Comparison of ENCODE assay signal across 22 cellular contexts in genomic region chr13:37443538-37443937, GRCh38.
DNase-seq lines count a peak whose midpoint lies in the region; ATAC-seq and TF ChIP-seq lines count a peak whose summit lies in the region.
"Had no signal": no experiment of that assay in that cellular context is flagged by ENCODE, and none has a peak within 500 bp of the region (broad histone marks: within the 10 kb centered on the region; RNA-seq: fewer than 3 reads in every experiment).

No MANE protein-coding gene starts in this region.

- POLR2A ChIA-PET in CD8-positive, alpha-beta T cell (lab: Charles Lee), result no interaction called here
- POLR2A ChIA-PET in A673 (lab: Charles Lee; ENCODE audit: low non-redundant PET), result no interaction called here

- no peaks in the 10 kb centered on the region for H3K4me1 Mint-ChIP-seq in CD8-positive, alpha-beta T cell (ENCODE audit: low read depth)
- H3K4me1 Mint-ChIP-seq: activated T-helper 17 cell treated with anti-CD3 and anti-CD28 coated beads, Interleukin-2, amount 50 U/mL, for 72 hours; CD8-positive, alpha-beta memory T cell; naive B cell; stimulated activated naive CD8-positive, alpha-beta T cell treated with anti-CD3 and anti-CD28 coated beads, Interleukin-15, amount 100 ng/mL, for 72 hours had no signal

- H3K27me3 Mint-ChIP-seq in CD8-positive, alpha-beta T cell (ENCODE audit: low read depth), result no peaks in the 10 kb centered on the region
- H3K27me3 Mint-ChIP-seq: activated T-helper 17 cell treated with anti-CD3 and anti-CD28 coated beads, Interleukin-2, amount 50 U/mL, for 72 hours; naive B cell; progenitor cell of endocrine pancreas; stimulated activated naive CD8-positive, alpha-beta T cell treated with anti-CD3 and anti-CD28 coated beads, Interleukin-15, amount 100 ng/mL, for 72 hours had no signal

- H3K9me3 Mint-ChIP-seq in CD8-positive, alpha-beta T cell, result peaks cover 14% of the 10 kb centered on the region
- H3K9me3 Mint-ChIP-seq: activated T-helper 17 cell treated with anti-CD3 and anti-CD28 coated beads, Interleukin-2, amount 50 U/mL, for 72 hours had no signal

- peak; percentile 73 for DNase-seq in EL
- DNase-seq in adipocyte (ENCODE audit: low read depth), result peak; percentile 63
- DNase-seq in fibroblast of peridontal ligament (ENCODE audit: extremely low read depth), result peak; percentile 92
- peak; percentile 91 for DNase-seq in skeletal muscle cell (ENCODE audit: low read depth)
- DNase-seq in CD8-positive, alpha-beta T cell, result no peak
- no peak for DNase-seq in A673 (ENCODE audit: low spot score)
- no peak for DNase-seq in MM.1S
- DNase-seq: activated CD8-positive, alpha-beta memory T cell treated with anti-CD3 and anti-CD28 coated beads for 24 hours; amniotic stem cell; CD8-positive, alpha-beta memory T cell; cortex of kidney; left ventricle myocardium superior; naive B cell; NCI-H2107; NCI-H69; PC-9; stimulated activated CD4-positive, alpha-beta T cell treated with anti-CD3 and anti-CD28 coated beads, Interleukin-12 subunit alpha, Interleukin-12 subunit beta, amount 100 ng/mL, for 4 hours; stimulated activated naive CD8-positive, alpha-beta T cell treated with anti-CD3 and anti-CD28 coated beads, Interleukin-15, amount 100 ng/mL, for 72 hours had no signal

- ATAC-seq in CD8-positive, alpha-beta T cell, result no peak
- ATAC-seq: activated T-helper 17 cell treated with anti-CD3 and anti-CD28 coated beads, Interleukin-2, amount 50 U/mL, for 72 hours; esophagus mucosa; GM12878; left ventricle myocardium superior; stimulated activated naive CD8-positive, alpha-beta T cell treated with anti-CD3 and anti-CD28 coated beads, Interleukin-15, amount 100 ng/mL, for 72 hours had no signal

- CTCF ChIA-PET in CD8-positive, alpha-beta T cell (lab: Charles Lee), result no interaction called here
- CTCF ChIA-PET in A673 (lab: Charles Lee), result no interaction called here

- H3K9me3 ChIP-seq in adipocyte (ENCODE audit: control insufficient read depth, low read length) (no peaks in the 10 kb centered on the region), A673 (ENCODE audit: low read depth, low read length, poor library complexity, severe bottlenecking) (no peaks in the 10 kb centered on the region), MM.1S (replicated peaks; ENCODE audit: insufficient read depth, low read length) (no peaks in the 10 kb centered on the region)
- no peaks in the 10 kb centered on the region for H3K9me3 ChIP-seq in CD8-positive, alpha-beta T cell (ENCODE audit: low read length)

- TF ChIP-seq CTCF in CD8-positive, alpha-beta T cell (IDR thresholded peaks at IDR 0.05), result no peak
- TF ChIP-seq CTCF in A673 (conservative IDR thresholded peaks at IDR 0.05; ENCODE audit: low read depth, low read length), result no peak
- TF ChIP-seq CTCF in MM.1S (IDR thresholded peaks at IDR 0.05; ENCODE audit: low read length), result no peak

- H3K36me3 ChIP-seq in adipocyte (ENCODE audit: control insufficient read depth, insufficient read depth, low read length, severe bottlenecking) (no peaks in the 10 kb centered on the region), A673 (ENCODE audit: insufficient read depth, low read length, poor library complexity, severe bottlenecking) (no peaks in the 10 kb centered on the region), MM.1S (replicated peaks; ENCODE audit: insufficient read depth, low read length) (no peaks in the 10 kb centered on the region)
- H3K36me3 ChIP-seq in CD8-positive, alpha-beta T cell (ENCODE audit: insufficient read depth, low read length), result no peaks in the 10 kb centered on the region

- H3K9ac ChIP-seq in adipocyte (ENCODE audit: low read length) (peak overlapping the region; percentile 57), MM.1S (ENCODE audit: low read length) (no peak overlapping the region)

- H3K27ac ChIP-seq in CD8-positive, alpha-beta T cell (ENCODE audit: low read depth, low read length), result no peak overlapping the region
- H3K27ac ChIP-seq in A673 (ENCODE audit: low read depth, low read length, poor library complexity, severe bottlenecking), result no peak overlapping the region
- H3K27ac ChIP-seq in MM.1S (ENCODE audit: low read length), result no peak overlapping the region
- H3K27ac ChIP-seq: PC-9 had no signal

- no peak overlapping the region for H3K4me3 Mint-ChIP-seq in CD8-positive, alpha-beta T cell
- H3K4me3 Mint-ChIP-seq: activated T-helper 17 cell treated with anti-CD3 and anti-CD28 coated beads, Interleukin-2, amount 50 U/mL, for 72 hours; CD8-positive, alpha-beta memory T cell; naive B cell; stimulated activated naive CD8-positive, alpha-beta T cell treated with anti-CD3 and anti-CD28 coated beads, Interleukin-15, amount 100 ng/mL, for 72 hours had no signal

- H3K4me1 ChIP-seq in adipocyte (ENCODE audit: control insufficient read depth, insufficient read depth, low read length), result peaks cover 42% of the 10 kb centered on the region
- H3K4me1 ChIP-seq in CD8-positive, alpha-beta T cell (ENCODE audit: insufficient read depth, low read length), result no peaks in the 10 kb centered on the region
- H3K4me1 ChIP-seq in A673 (ENCODE audit: insufficient read depth, low read length, poor library complexity, severe bottlenecking), result no peaks in the 10 kb centered on the region
- no peaks in the 10 kb centered on the region for H3K4me1 ChIP-seq in MM.1S (ENCODE audit: low read length)

- H2AFZ ChIP-seq in MM.1S (ENCODE audit: low read length), result no peak overlapping the region
- H2AFZ ChIP-seq: PC-9 had no signal

- H4K20me1 ChIP-seq in MM.1S (ENCODE audit: insufficient read depth, low read length), result no peaks in the 10 kb centered on the region

- no peak overlapping the region for H3K27ac Mint-ChIP-seq in CD8-positive, alpha-beta T cell
- H3K27ac Mint-ChIP-seq: activated T-helper 17 cell treated with anti-CD3 and anti-CD28 coated beads, Interleukin-2, amount 50 U/mL, for 72 hours; CD8-positive, alpha-beta memory T cell; naive B cell; progenitor cell of endocrine pancreas; stimulated activated naive CD8-positive, alpha-beta T cell treated with anti-CD3 and anti-CD28 coated beads, Interleukin-15, amount 100 ng/mL, for 72 hours had no signal

- no peaks in the 10 kb centered on the region for H3K36me3 Mint-ChIP-seq in CD8-positive, alpha-beta T cell
- H3K36me3 Mint-ChIP-seq: naive B cell had no signal

- H3F3A ChIP-seq in MM.1S (ENCODE audit: insufficient read depth, low read length), result no peaks in the 10 kb centered on the region

- peak overlapping the region; percentile 7 for H3K4me3 ChIP-seq in adipocyte (ENCODE audit: low read length)
- no peak overlapping the region for H3K4me3 ChIP-seq in skeletal muscle cell (ENCODE audit: low read depth, low read length)
- H3K4me3 ChIP-seq in CD8-positive, alpha-beta T cell (ENCODE audit: low read depth, low read length), result no peak overlapping the region
- no peak overlapping the region for H3K4me3 ChIP-seq in A673 (ENCODE audit: low read depth, low read length, poor library complexity, severe bottlenecking)
- no peak overlapping the region for H3K4me3 ChIP-seq in MM.1S (ENCODE audit: low read length)
- H3K4me3 ChIP-seq: GM12878, PC-9 had no signal

- intact Hi-C loops in CD8-positive, alpha-beta T cell (cut with DNase I, micrococcal nuclease), result no loop called here
- intact Hi-C loops in A673 (cut with micrococcal nuclease; ENCODE audit: unreplicated experiment), result no loop called here

- H3K27me3 ChIP-seq in adipocyte (replicated peaks; ENCODE audit: control insufficient read depth, insufficient read depth, low read length) (no peaks in the 10 kb centered on the region), A673 (replicated peaks; ENCODE audit: insufficient read depth, low read depth, low read length, poor library complexity) (peaks cover 4% of the 10 kb centered on the region), MM.1S (replicated peaks; ENCODE audit: insufficient read depth, low read length) (no peaks in the 10 kb centered on the region)
- H3K27me3 ChIP-seq in CD8-positive, alpha-beta T cell (ENCODE audit: insufficient read depth, low read length), result no peaks in the 10 kb centered on the region

- no peak overlapping the region for H3K4me2 ChIP-seq in MM.1S (ENCODE audit: low read depth, low read length)
- H3K4me2 ChIP-seq: PC-9 had no signal

- H3K79me2 ChIP-seq in MM.1S (ENCODE audit: low read length), result no peaks in the 10 kb centered on the region

- H3K9me2 ChIP-seq in MM.1S (replicated peaks; ENCODE audit: insufficient read depth, low read length), result no peaks in the 10 kb centered on the region

- BruUV-seq in A673 (replicated peaks; lab: Mats Ljungman, UMichigan), result no TSS peak

Comparison
In these comparisons a context has a peak if more than half of its experiments do, and no peak if none do; other contexts are left out.
1. DNase-seq: peak in EL (single experiment), adipocyte (single experiment), fibroblast of peridontal ligament (single experiment) and skeletal muscle cell (single experiment); none in CD8-positive, alpha-beta T cell (0 of 7), A673 (single experiment) and MM.1S (single experiment).